In the genomic region with DNA sequence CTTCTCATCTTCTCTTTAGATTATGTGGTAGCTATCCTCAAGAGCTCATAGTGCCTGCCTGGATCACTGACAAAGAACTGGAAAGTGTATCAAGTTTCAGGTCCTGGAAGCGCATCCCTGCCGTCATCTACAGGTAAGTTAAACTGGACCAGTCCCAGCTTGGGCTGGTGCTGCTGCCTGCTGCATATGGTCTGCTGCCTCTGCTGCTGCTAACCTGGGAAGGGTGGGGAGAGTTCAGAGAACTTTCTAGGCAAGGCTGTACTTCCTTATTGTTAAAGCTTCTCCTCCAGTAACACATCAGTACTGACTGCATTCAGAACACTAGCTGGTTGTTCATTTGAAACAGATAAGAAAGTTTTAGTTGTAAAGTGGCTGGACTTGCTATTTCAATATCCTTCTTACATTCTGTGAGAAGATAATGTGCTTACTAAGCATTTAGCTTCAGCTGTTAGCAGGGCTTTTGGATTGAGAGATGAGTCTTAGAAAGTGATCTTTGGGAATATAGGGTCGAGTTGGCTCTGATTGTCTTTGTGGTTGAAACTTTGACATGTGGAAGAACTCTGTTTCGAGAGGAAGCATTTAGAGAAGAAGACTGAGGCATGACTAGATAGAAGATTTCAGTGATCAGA, we compare ENCODE assay signal across 1 cellular context.
TF ChIP-seq lines count a peak whose summit lies in the region.

No MANE protein-coding gene starts in this region.

TF ChIP-seq in K562, 482 proteins besides CTCF, POLR2A, EP300 and RAD21:
- TF ChIP-seq, protein P1, sequence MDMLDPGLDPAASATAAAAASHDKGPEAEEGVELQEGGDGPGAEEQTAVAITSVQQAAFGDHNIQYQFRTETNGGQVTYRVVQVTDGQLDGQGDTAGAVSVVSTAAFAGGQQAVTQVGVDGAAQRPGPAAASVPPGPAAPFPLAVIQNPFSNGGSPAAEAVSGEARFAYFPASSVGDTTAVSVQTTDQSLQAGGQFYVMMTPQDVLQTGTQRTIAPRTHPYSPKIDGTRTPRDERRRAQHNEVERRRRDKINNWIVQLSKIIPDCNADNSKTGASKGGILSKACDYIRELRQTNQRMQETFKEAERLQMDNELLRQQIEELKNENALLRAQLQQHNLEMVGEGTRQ (CRISPR knock-in tag; IDR thresholded peaks at IDR 0.05) = no peak
- TF ChIP-seq SAP30 (IDR thresholded peaks at IDR 0.05; ENCODE audit: borderline replicate concordance, insufficient read depth, low read depth, low read length, poor library complexity, severe bottlenecking) (no peak), SRSF3 (IDR thresholded peaks at IDR 0.05; ENCODE audit: insufficient read depth, low read length) (no peak), FOXA3 (CRISPR knock-in tag; conservative IDR thresholded peaks at IDR 0.05 in 1 of 2, IDR thresholded peaks at IDR 0.05 in 1 of 2) (no peak), GATA2 (CRISPR knock-in tag; IDR thresholded peaks at IDR 0.05) (no peak), MAZ (CRISPR knock-in tag; conservative IDR thresholded peaks at IDR 0.05 in 1 of 2, IDR thresholded peaks at IDR 0.05 in 1 of 2) (no peak), NCOA4 (IDR thresholded peaks at IDR 0.05; ENCODE audit: partially characterized antibody) (no peak), TAF9B (IDR thresholded peaks at IDR 0.05; ENCODE audit: partially characterized antibody) (no peak), TCF7L2 (IDR thresholded peaks at IDR 0.05; ENCODE audit: low read depth, low read length) (no peak), C11orf30 (IDR thresholded peaks at IDR 0.05; ENCODE audit: low read depth) (peak; percentile 75), HDAC8 (tag; IDR thresholded peaks at IDR 0.05) (no peak), ELF2 (CRISPR knock-in tag; IDR thresholded peaks at IDR 0.05) (no peak), SLC30A9 (CRISPR knock-in tag; IDR thresholded peaks at IDR 0.05) (no peak), SRSF1 (IDR thresholded peaks at IDR 0.05; ENCODE audit: low read depth, low read length) (no peak), ZNF551 (CRISPR knock-in tag; IDR thresholded peaks at IDR 0.05) (no peak), MCM7 (IDR thresholded peaks at IDR 0.05) (no peak), MAFK (IDR thresholded peaks at IDR 0.05; ENCODE audit: low read length) (peak; percentile 74), RBM25 (IDR thresholded peaks at IDR 0.05; ENCODE audit: low read depth, low read length, severe bottlenecking) (no peak), CREBBP (IDR thresholded peaks at IDR 0.05; ENCODE audit: low read depth, low read length) (no peak), PYGO2 (tag; IDR thresholded peaks at IDR 0.05) (no peak), MAFG (tag; conservative IDR thresholded peaks at IDR 0.05) (peak; percentile 74), ZNF316 (IDR thresholded peaks at IDR 0.05) (peak; percentile 88), ZNF311 (CRISPR knock-in tag; IDR thresholded peaks at IDR 0.05) (no peak), MAFF (IDR thresholded peaks at IDR 0.05; ENCODE audit: low read length) (peak; percentile 65), PTRF (tag; IDR thresholded peaks at IDR 0.05) (no peak), FOXM1 (IDR thresholded peaks at IDR 0.05; ENCODE audit: low read depth) (no peak), FOXM1 (CRISPR knock-in tag; IDR thresholded peaks at IDR 0.05; ENCODE audit: low read depth) (no peak)
- TF ChIP-seq, protein P2, sequence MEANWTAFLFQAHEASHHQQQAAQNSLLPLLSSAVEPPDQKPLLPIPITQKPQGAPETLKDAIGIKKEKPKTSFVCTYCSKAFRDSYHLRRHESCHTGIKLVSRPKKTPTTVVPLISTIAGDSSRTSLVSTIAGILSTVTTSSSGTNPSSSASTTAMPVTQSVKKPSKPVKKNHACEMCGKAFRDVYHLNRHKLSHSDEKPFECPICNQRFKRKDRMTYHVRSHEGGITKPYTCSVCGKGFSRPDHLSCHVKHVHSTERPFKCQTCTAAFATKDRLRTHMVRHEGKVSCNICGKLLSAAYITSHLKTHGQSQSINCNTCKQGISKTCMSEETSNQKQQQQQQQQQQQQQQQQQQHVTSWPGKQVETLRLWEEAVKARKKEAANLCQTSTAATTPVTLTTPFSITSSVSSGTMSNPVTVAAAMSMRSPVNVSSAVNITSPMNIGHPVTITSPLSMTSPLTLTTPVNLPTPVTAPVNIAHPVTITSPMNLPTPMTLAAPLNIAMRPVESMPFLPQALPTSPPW (CRISPR knock-in tag; IDR thresholded peaks at IDR 0.05) = no peak
- TF ChIP-seq, protein P3, sequence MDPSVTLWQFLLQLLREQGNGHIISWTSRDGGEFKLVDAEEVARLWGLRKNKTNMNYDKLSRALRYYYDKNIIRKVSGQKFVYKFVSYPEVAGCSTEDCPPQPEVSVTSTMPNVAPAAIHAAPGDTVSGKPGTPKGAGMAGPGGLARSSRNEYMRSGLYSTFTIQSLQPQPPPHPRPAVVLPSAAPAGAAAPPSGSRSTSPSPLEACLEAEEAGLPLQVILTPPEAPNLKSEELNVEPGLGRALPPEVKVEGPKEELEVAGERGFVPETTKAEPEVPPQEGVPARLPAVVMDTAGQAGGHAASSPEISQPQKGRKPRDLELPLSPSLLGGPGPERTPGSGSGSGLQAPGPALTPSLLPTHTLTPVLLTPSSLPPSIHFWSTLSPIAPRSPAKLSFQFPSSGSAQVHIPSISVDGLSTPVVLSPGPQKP (CRISPR knock-in tag; IDR thresholded peaks at IDR 0.05) = no peak
- TF ChIP-seq, protein P4, sequence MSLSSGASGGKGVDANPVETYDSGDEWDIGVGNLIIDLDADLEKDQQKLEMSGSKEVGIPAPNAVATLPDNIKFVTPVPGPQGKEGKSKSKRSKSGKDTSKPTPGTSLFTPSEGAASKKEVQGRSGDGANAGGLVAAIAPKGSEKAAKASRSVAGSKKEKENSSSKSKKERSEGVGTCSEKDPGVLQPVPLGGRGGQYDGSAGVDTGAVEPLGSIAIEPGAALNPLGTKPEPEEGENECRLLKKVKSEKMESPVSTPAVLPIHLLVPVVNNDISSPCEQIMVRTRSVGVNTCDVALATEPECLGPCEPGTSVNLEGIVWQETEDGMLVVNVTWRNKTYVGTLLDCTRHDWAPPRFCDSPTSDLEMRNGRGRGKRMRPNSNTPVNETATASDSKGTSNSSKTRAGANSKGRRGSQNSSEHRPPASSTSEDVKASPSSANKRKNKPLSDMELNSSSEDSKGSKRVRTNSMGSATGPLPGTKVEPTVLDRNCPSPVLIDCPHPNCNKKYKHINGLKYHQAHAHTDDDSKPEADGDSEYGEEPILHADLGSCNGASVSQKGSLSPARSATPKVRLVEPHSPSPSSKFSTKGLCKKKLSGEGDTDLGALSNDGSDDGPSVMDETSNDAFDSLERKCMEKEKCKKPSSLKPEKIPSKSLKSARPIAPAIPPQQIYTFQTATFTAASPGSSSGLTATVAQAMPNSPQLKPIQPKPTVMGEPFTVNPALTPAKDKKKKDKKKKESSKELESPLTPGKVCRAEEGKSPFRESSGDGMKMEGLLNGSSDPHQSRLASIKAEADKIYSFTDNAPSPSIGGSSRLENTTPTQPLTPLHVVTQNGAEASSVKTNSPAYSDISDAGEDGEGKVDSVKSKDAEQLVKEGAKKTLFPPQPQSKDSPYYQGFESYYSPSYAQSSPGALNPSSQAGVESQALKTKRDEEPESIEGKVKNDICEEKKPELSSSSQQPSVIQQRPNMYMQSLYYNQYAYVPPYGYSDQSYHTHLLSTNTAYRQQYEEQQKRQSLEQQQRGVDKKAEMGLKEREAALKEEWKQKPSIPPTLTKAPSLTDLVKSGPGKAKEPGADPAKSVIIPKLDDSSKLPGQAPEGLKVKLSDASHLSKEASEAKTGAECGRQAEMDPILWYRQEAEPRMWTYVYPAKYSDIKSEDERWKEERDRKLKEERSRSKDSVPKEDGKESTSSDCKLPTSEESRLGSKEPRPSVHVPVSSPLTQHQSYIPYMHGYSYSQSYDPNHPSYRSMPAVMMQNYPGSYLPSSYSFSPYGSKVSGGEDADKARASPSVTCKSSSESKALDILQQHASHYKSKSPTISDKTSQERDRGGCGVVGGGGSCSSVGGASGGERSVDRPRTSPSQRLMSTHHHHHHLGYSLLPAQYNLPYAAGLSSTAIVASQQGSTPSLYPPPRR (CRISPR knock-in tag; IDR thresholded peaks at IDR 0.05; ENCODE audit: borderline replicate concordance) = no peak
- TF ChIP-seq, protein P5, sequence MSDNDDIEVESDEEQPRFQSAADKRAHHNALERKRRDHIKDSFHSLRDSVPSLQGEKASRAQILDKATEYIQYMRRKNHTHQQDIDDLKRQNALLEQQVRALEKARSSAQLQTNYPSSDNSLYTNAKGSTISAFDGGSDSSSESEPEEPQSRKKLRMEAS (CRISPR knock-in tag; IDR thresholded peaks at IDR 0.05) = no peak
- TF ChIP-seq, protein P6, sequence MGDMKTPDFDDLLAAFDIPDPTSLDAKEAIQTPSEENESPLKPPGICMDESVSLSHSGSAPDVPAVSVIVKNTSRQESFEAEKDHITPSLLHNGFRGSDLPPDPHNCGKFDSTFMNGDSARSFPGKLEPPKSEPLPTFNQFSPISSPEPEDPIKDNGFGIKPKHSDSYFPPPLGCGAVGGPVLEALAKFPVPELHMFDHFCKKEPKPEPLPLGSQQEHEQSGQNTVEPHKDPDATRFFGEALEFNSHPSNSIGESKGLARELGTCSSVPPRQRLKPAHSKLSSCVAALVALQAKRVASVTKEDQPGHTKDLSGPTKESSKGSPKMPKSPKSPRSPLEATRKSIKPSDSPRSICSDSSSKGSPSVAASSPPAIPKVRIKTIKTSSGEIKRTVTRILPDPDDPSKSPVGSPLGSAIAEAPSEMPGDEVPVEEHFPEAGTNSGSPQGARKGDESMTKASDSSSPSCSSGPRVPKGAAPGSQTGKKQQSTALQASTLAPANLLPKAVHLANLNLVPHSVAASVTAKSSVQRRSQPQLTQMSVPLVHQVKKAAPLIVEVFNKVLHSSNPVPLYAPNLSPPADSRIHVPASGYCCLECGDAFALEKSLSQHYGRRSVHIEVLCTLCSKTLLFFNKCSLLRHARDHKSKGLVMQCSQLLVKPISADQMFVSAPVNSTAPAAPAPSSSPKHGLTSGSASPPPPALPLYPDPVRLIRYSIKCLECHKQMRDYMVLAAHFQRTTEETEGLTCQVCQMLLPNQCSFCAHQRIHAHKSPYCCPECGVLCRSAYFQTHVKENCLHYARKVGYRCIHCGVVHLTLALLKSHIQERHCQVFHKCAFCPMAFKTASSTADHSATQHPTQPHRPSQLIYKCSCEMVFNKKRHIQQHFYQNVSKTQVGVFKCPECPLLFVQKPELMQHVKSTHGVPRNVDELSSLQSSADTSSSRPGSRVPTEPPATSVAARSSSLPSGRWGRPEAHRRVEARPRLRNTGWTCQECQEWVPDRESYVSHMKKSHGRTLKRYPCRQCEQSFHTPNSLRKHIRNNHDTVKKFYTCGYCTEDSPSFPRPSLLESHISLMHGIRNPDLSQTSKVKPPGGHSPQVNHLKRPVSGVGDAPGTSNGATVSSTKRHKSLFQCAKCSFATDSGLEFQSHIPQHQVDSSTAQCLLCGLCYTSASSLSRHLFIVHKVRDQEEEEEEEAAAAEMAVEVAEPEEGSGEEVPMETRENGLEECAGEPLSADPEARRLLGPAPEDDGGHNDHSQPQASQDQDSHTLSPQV (IDR thresholded peaks at IDR 0.05) = no peak
